ENCODE assay signal across 2 cellular contexts in the genomic region with DNA sequence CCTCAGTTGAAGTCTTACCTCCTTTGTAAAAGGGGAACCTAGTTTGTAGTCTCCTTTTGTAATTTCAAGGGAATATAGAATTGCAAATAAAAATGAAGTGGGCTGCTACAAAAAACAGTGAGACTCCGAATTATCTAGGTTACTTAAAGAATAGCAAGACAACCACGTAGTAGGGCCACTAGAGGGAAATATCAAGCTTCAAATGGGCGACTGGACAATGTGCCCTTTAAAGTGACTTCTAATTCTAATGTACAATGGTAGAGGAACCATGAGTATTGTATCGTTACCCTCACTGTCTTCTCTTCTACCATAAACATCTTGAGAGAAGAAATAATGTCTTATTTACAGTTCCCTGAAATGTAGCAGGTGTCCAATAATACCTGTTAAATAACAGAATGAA.
TF ChIP-seq lines count a peak whose summit lies in the region.

No MANE protein-coding gene starts in this region.

TF ChIP-seq in GM23338, 12 proteins besides CTCF, POLR2A, EP300 and RAD21:
- TF ChIP-seq ZNF114 (CRISPR knock-in tag; IDR thresholded peaks at IDR 0.05) (no peak), ZNF331 (CRISPR knock-in tag; IDR thresholded peaks at IDR 0.05; ENCODE audit: low read depth) (no peak), JUNB (IDR thresholded peaks at IDR 0.05; ENCODE audit: unreplicated experiment) (no peak), EZH2phosphoT487 (IDR thresholded peaks at IDR 0.05; ENCODE audit: unreplicated experiment) (no peak)
- TF ChIP-seq, protein P1, sequence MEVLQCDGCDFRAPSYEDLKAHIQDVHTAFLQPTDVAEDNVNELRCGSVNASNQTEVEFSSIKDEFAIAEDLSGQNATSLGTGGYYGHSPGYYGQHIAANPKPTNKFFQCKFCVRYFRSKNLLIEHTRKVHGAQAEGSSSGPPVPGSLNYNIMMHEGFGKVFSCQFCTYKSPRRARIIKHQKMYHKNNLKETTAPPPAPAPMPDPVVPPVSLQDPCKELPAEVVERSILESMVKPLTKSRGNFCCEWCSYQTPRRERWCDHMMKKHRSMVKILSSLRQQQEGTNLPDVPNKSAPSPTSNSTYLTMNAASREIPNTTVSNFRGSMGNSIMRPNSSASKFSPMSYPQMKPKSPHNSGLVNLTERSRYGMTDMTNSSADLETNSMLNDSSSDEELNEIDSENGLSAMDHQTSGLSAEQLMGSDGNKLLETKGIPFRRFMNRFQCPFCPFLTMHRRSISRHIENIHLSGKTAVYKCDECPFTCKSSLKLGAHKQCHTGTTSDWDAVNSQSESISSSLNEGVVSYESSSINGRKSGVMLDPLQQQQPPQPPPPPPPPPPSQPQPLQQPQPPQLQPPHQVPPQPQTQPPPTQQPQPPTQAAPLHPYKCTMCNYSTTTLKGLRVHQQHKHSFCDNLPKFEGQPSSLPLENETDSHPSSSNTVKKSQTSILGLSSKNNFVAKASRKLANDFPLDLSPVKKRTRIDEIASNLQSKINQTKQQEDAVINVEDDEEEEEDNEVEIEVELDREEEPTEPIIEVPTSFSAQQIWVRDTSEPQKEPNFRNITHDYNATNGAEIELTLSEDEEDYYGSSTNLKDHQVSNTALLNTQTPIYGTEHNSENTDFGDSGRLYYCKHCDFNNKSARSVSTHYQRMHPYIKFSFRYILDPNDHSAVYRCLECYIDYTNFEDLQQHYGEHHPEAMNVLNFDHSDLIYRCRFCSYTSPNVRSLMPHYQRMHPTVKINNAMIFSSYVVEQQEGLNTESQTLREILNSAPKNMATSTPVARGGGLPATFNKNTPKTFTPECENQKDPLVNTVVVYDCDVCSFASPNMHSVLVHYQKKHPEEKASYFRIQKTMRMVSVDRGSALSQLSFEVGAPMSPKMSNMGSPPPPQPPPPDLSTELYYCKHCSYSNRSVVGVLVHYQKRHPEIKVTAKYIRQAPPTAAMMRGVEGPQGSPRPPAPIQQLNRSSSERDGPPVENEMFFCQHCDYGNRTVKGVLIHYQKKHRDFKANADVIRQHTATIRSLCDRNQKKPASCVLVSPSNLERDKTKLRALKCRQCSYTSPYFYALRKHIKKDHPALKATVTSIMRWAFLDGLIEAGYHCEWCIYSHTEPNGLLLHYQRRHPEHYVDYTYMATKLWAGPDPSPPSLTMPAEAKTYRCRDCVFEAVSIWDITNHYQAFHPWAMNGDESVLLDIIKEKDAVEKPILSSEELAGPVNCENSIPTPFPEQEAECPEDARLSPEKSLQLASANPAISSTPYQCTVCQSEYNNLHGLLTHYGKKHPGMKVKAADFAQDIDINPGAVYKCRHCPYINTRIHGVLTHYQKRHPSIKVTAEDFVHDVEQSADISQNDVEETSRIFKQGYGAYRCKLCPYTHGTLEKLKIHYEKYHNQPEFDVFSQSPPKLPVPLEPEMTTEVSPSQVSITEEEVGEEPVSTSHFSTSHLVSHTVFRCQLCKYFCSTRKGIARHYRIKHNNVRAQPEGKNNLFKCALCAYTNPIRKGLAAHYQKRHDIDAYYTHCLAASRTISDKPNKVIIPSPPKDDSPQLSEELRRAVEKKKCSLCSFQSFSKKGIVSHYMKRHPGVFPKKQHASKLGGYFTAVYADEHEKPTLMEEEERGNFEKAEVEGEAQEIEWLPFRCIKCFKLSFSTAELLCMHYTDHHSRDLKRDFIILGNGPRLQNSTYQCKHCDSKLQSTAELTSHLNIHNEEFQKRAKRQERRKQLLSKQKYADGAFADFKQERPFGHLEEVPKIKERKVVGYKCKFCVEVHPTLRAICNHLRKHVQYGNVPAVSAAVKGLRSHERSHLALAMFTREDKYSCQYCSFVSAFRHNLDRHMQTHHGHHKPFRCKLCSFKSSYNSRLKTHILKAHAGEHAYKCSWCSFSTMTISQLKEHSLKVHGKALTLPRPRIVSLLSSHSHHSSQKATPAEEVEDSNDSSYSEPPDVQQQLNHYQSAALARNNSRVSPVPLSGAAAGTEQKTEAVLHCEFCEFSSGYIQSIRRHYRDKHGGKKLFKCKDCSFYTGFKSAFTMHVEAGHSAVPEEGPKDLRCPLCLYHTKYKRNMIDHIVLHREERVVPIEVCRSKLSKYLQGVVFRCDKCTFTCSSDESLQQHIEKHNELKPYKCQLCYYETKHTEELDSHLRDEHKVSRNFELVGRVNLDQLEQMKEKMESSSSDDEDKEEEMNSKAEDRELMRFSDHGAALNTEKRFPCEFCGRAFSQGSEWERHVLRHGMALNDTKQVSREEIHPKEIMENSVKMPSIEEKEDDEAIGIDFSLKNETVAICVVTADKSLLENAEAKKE (CRISPR knock-in tag; IDR thresholded peaks at IDR 0.05): no peak

TF ChIP-seq in IMR-90, 13 proteins besides CTCF, POLR2A, EP300 and RAD21:
- no peak for TF ChIP-seq CHD1 (IDR thresholded peaks at IDR 0.05; ENCODE audit: low read depth, low read length)
- TF ChIP-seq MAFK (IDR thresholded peaks at IDR 0.05; ENCODE audit: low read depth, low read length): no peak
- TF ChIP-seq NFE2L2 (IDR thresholded peaks at IDR 0.05; ENCODE audit: low read depth, low read length): no peak
- TF ChIP-seq, protein P2, sequence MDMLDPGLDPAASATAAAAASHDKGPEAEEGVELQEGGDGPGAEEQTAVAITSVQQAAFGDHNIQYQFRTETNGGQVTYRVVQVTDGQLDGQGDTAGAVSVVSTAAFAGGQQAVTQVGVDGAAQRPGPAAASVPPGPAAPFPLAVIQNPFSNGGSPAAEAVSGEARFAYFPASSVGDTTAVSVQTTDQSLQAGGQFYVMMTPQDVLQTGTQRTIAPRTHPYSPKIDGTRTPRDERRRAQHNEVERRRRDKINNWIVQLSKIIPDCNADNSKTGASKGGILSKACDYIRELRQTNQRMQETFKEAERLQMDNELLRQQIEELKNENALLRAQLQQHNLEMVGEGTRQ (IDR thresholded peaks at IDR 0.05; ENCODE audit: low read depth, low read length): no peak
- TF ChIP-seq RFX5 (IDR thresholded peaks at IDR 0.05; ENCODE audit: low read depth, low read length): no peak
- TF ChIP-seq MXI1 (IDR thresholded peaks at IDR 0.05; ENCODE audit: borderline replicate concordance, low read depth, low read length): no peak
- TF ChIP-seq ELK1 (IDR thresholded peaks at IDR 0.05; ENCODE audit: borderline replicate concordance, low read depth, low read length): no peak
- no peak for TF ChIP-seq SMC3 (IDR thresholded peaks at IDR 0.05; ENCODE audit: low read depth, low read length)
- TF ChIP-seq RCOR1 (IDR thresholded peaks at IDR 0.05; ENCODE audit: insufficient replicate concordance, low read length): no peak
- TF ChIP-seq FOS (IDR thresholded peaks at IDR 0.05; ENCODE audit: low read depth, low read length): no peak
- no peak for TF ChIP-seq BHLHE40 (IDR thresholded peaks at IDR 0.05; ENCODE audit: low read depth, low read length)
- no peak for TF ChIP-seq MAZ (IDR thresholded peaks at IDR 0.05; ENCODE audit: borderline replicate concordance, low read depth, low read length)
- TF ChIP-seq CEBPB (IDR thresholded peaks at IDR 0.05; ENCODE audit: low read depth, low read length): no peak
